In the genomic region with DNA sequence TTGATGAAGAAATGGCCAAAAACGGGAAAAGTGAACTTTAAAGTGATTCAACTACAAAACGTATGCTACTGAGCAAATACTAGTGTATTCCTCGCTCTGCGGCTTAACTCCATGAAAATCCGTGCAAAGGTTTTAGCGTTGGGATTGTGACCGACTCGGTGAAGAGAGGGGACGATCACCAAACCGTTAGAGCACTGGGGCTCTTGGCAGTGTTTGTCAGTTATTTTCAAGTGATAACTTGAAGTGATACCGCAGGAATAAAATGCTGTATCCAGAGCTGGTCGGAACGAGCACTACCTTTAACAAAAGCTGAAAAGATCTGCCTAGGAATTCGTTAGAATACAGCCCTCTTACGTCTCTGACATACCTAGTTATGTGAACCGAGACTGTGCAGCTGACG, we compare ENCODE assay signal across 8 cellular contexts. TPM values are rescaled to one million over a fixed set of nuclear protein-coding genes. Genes with fewer than 3 reads are reported as not detected.
A peak's percentile ranks its signal among the peaks of the same experiment; 100 is the strongest.
DNase-seq lines count a peak whose midpoint lies in the region; ATAC-seq and TF ChIP-seq lines count a peak whose summit lies in the region.

No MANE protein-coding gene starts in this region.

- H3K4me3 Mint-ChIP-seq in natural killer cell: peak overlapping the region; percentile 95

- intact Hi-C loops in colonic mucosa (cut with DNase I): no loop called here
- intact Hi-C loops in natural killer cell (cut with micrococcal nuclease): no loop called here

- H3K4me1 ChIP-seq in KMS-11 (ENCODE audit: low read depth, poor library complexity, severe bottlenecking) (peaks cover 32% of the 10 kb centered on the region), colonic mucosa (no peaks in the 10 kb centered on the region)

- H3K36me3 ChIP-seq in KMS-11 (ENCODE audit: insufficient read depth) (no peaks in the 10 kb centered on the region), colonic mucosa (no peaks in the 10 kb centered on the region)

- H3K27me3 ChIP-seq in KMS-11 (ENCODE audit: insufficient read depth, low read depth): no peaks in the 10 kb centered on the region
- H3K27me3 ChIP-seq in colonic mucosa: no peaks in the 10 kb centered on the region

- TF ChIP-seq CTCF in KMS-11 (conservative IDR thresholded peaks at IDR 0.05; ENCODE audit: low read depth, low read length) (no peak), colonic mucosa (IDR thresholded peaks at IDR 0.05) (no peak), natural killer cell (IDR thresholded peaks at IDR 0.05) (no peak)

- peaks cover 38 to 44% of the 10 kb centered on the region in 2 donors for H3K4me1 Mint-ChIP-seq in natural killer cell

- peak overlapping the region; percentile 93 for H3K9ac ChIP-seq in KMS-11
- H3K9ac ChIP-seq in colonic mucosa (ENCODE audit: low read depth in 2 of 2, low read length in 2 of 2): peak overlapping the region; percentile 78 to 95

- 0 out of 2 replicates have a peak, but pooled peaks cover 3% of the 10 kb centered on the region for H4K20me1 ChIP-seq in KMS-11 (ENCODE audit: insufficient read depth)

- H3K4me3 ChIP-seq in KMS-11 (IDR thresholded peaks at IDR 0.05; ENCODE audit: insufficient read depth, low read depth, low read length): peak overlapping the region; percentile 61
- H3K4me3 ChIP-seq in colonic mucosa: peak overlapping the region; percentile 94

- ATAC-seq in GM18868 (IDR thresholded peaks at IDR 0.05; ENCODE audit: unreplicated experiment) (peak; percentile 6), natural killer cell (peak in 1 of 3 donors; percentile 1), HG03159 (IDR thresholded peaks at IDR 0.05; ENCODE audit: unreplicated experiment) (no peak), HG03354 (IDR thresholded peaks at IDR 0.05; ENCODE audit: poor library complexity, severe bottlenecking, unreplicated experiment) (no peak)

- DNase-seq in colonic mucosa (no peak), natural killer cell (no peak), NCI-H146 treated with DMSO at 0.1 percent for 48 hours (lab: John Stamatoyannopoulos, UW; ENCODE audit: unreplicated experiment) (no peak)
- DNase-seq in stimulated activated naive CD4-positive, alpha-beta T cell (lab: John Stamatoyannopoulos, UW): no peak

- no peaks in the 10 kb centered on the region for H3K9me3 ChIP-seq in colonic mucosa

- H3K36me3 Mint-ChIP-seq in natural killer cell: no peaks in the 10 kb centered on the region

- H3K27ac ChIP-seq in KMS-11 (peak overlapping the region; percentile 91), colonic mucosa (peak overlapping the region; percentile 97)

- peaks cover 0 to 7% of the 10 kb centered on the region in 2 donors for H3K27me3 Mint-ChIP-seq in natural killer cell (ENCODE audit: low read depth in 2 of 2)

- H2AFZ ChIP-seq in KMS-11 (ENCODE audit: low read depth): peak overlapping the region; percentile 92

- H3K4me2 ChIP-seq in KMS-11: peak overlapping the region; percentile 69

- no peaks in the 10 kb centered on the region for H3K9me3 Mint-ChIP-seq in natural killer cell

- peaks cover 37% of the 10 kb centered on the region for H3K79me2 ChIP-seq in KMS-11 (ENCODE audit: insufficient read depth, low read depth)

- H3K27ac Mint-ChIP-seq in natural killer cell: peak overlapping the region; percentile 90 to 99

RNA-seq across cellular contexts. Expression of a gene that starts 0.8 kb away (rescaled TPM):
- total RNA-seq in colonic mucosa (10 to 100 TPM; 21.2 to 22.8 TPM), natural killer cell (10 to 100 TPM; 22.8 to 31.6 (median 27.9) TPM)
